In the genomic region with DNA sequence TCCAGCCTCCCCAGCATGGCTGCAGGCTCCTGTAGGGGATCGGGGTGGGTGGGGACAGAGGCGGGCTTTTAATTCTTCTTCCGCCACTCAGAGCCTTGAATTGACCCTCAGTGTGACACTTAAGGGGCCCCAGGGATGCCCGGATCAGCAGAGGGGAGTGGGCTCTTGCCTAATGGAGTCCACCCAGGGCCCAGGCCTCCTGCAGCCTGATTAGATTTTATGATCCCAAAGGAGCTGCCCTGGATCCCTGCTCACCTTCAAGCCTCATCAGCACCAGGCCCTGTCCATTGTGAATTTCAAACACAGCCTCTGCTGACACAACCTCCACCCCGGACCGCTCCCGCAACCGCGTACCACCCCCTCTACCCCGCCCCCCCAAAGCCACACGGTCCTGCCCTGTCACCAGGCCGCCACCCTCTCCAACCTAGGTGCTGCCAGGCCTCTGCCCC, we compare ENCODE assay signal across 31 cellular contexts.
DNase-seq lines count a peak whose midpoint lies in the region; ATAC-seq and TF ChIP-seq lines count a peak whose summit lies in the region.
"Had no signal": no experiment of that assay in that cellular context is flagged by ENCODE, and none has a peak within 500 bp of the region (broad histone marks: within the 10 kb centered on the region; RNA-seq: fewer than 3 reads in every experiment).

No MANE protein-coding gene starts in this region.

- peak; percentile 43 for ATAC-seq in stimulated activated memory B cell treated with anti-CD40 and anti-IgM and Interleukin-4, amounts not matched to agents 10 μg/mL and 1 μg/mL and 100 μg/mL, for 72 hours
- ATAC-seq in GM19452 (IDR thresholded peaks at IDR 0.05; ENCODE audit: unreplicated experiment), result no peak
- ATAC-seq: activated CD4-positive, alpha-beta T cell treated with anti-CD3 and anti-CD28 coated beads for 36 hours; activated CD8-positive, alpha-beta T cell treated with anti-CD3 and anti-CD28 coated beads for 36 hours; activated T-helper 17 cell treated with anti-CD3 and anti-CD28 coated beads, Interleukin-2, amount 50 U/mL, for 72 hours; heart left ventricle; naive thymus-derived CD8-positive, alpha-beta T cell; psoas muscle; Right ventricle myocardium inferior had no signal

- H2BK120ac ChIP-seq in trophoblast cell (ENCODE audit: insufficient read depth, low read length, poor library complexity), result no peak overlapping the region

- H3K23ac ChIP-seq in trophoblast cell (ENCODE audit: low read length), result no peak overlapping the region

- H3K4me1 ChIP-seq in trophoblast cell (ENCODE audit: control insufficient read depth in 1 of 2, insufficient read depth in 2 of 2, low read length in 2 of 2), result no peaks in the 10 kb centered on the region
- H3K4me1 ChIP-seq: heart left ventricle, lower lobe of right lung, psoas muscle, sigmoid colon, upper lobe of left lung had no signal

- H3K79me2 ChIP-seq in trophoblast cell (ENCODE audit: control insufficient read depth, insufficient read depth, low read length, poor library complexity), result no peaks in the 10 kb centered on the region

- no peaks in the 10 kb centered on the region for H3K9me3 ChIP-seq in trophoblast cell (ENCODE audit: insufficient read depth, low read depth, low read length)
- H3K9me3 ChIP-seq: heart left ventricle, lower lobe of right lung, psoas muscle, sigmoid colon, upper lobe of left lung had no signal

- H2AK5ac ChIP-seq in trophoblast cell (ENCODE audit: low read length), result no peak overlapping the region

- no peaks in the 10 kb centered on the region for H3K27me3 Mint-ChIP-seq in activated T-cell treated with anti-CD3 and anti-CD28 coated beads, Interleukin-2, amount 50 U/mL, for 24 hours
- H3K27me3 Mint-ChIP-seq in glutamatergic neuron (ENCODE audit: unreplicated experiment), result peaks cover 4% of the 10 kb centered on the region
- H3K27me3 Mint-ChIP-seq in stimulated activated memory B cell treated with anti-CD40 and anti-IgM and Interleukin-4, amounts not matched to agents 10 μg/mL and 1 μg/mL and 100 μg/mL, for 72 hours, result no peaks in the 10 kb centered on the region
- H3K27me3 Mint-ChIP-seq: activated CD4-positive, alpha-beta T cell treated with anti-CD3 and anti-CD28 coated beads for 36 hours; activated CD8-positive, alpha-beta T cell treated with anti-CD3 and anti-CD28 coated beads for 36 hours; activated naive CD4-positive, alpha-beta T cell treated with anti-CD3 and anti-CD28 coated beads, Interleukin-2, amount 50 U/mL, for 24 hours; activated T-helper 17 cell treated with anti-CD3 and anti-CD28 coated beads, Interleukin-2, amount 50 U/mL, for 72 hours; CD4-positive, alpha-beta T cell; naive thymus-derived CD8-positive, alpha-beta T cell had no signal

- H3K4me2 ChIP-seq in trophoblast cell (ENCODE audit: low read length), result no peak overlapping the region

- H3K27ac ChIP-seq in trophoblast cell (ENCODE audit: low read depth, low read length), result no peak overlapping the region
- H3K27ac ChIP-seq: heart left ventricle, lower lobe of right lung, psoas muscle, sigmoid colon, upper lobe of left lung had no signal

- H3K14ac ChIP-seq in trophoblast cell (ENCODE audit: low read length), result no peak overlapping the region

- no peaks in the 10 kb centered on the region for H3K27me3 ChIP-seq in trophoblast cell (ENCODE audit: insufficient read depth, low read length)
- H3K27me3 ChIP-seq: heart left ventricle, sigmoid colon, upper lobe of left lung had no signal

- TF ChIP-seq EP300 in Ishikawa (IDR thresholded peaks at IDR 0.05; ENCODE audit: borderline replicate concordance), result no peak

- no peaks in the 10 kb centered on the region for H3K36me3 ChIP-seq in trophoblast cell (ENCODE audit: control insufficient read depth in 1 of 2, insufficient read depth in 2 of 2, low read length in 2 of 2)
- H3K36me3 ChIP-seq: heart left ventricle, lower lobe of right lung, sigmoid colon, upper lobe of left lung had no signal

- H4K12ac ChIP-seq in trophoblast cell (ENCODE audit: low read depth, low read length), result no peak overlapping the region

- H3K18ac ChIP-seq in trophoblast cell (ENCODE audit: low read length), result no peak overlapping the region

- no peaks in the 10 kb centered on the region for H3K36me3 Mint-ChIP-seq in activated T-cell treated with anti-CD3 and anti-CD28 coated beads, Interleukin-2, amount 50 U/mL, for 24 hours (ENCODE audit: low read depth)
- H3K36me3 Mint-ChIP-seq in glutamatergic neuron (ENCODE audit: unreplicated experiment), result no peaks in the 10 kb centered on the region
- no peaks in the 10 kb centered on the region for H3K36me3 Mint-ChIP-seq in stimulated activated memory B cell treated with anti-CD40 and anti-IgM and Interleukin-4, amounts not matched to agents 10 μg/mL and 1 μg/mL and 100 μg/mL, for 72 hours
- H3K36me3 Mint-ChIP-seq: activated naive CD4-positive, alpha-beta T cell treated with anti-CD3 and anti-CD28 coated beads, Interleukin-2, amount 50 U/mL, for 24 hours; naive thymus-derived CD8-positive, alpha-beta T cell had no signal

- no peak overlapping the region for H3K27ac Mint-ChIP-seq in activated T-cell treated with anti-CD3 and anti-CD28 coated beads, Interleukin-2, amount 50 U/mL, for 24 hours
- H3K27ac Mint-ChIP-seq in glutamatergic neuron (ENCODE audit: unreplicated experiment), result peak overlapping the region; percentile 48
- H3K27ac Mint-ChIP-seq in stimulated activated memory B cell treated with anti-CD40 and anti-IgM and Interleukin-4, amounts not matched to agents 10 μg/mL and 1 μg/mL and 100 μg/mL, for 72 hours, result no peak overlapping the region
- H3K27ac Mint-ChIP-seq: activated CD4-positive, alpha-beta T cell treated with anti-CD3 and anti-CD28 coated beads for 36 hours; activated CD8-positive, alpha-beta T cell treated with anti-CD3 and anti-CD28 coated beads for 36 hours; activated naive CD4-positive, alpha-beta T cell treated with anti-CD3 and anti-CD28 coated beads, Interleukin-2, amount 50 U/mL, for 24 hours; CD4-positive, alpha-beta T cell had no signal

- H4K8ac ChIP-seq in trophoblast cell (ENCODE audit: low read depth, low read length), result no peak overlapping the region

- H3K4ac ChIP-seq in trophoblast cell (ENCODE audit: low read depth, low read length), result no peak overlapping the region

- no peaks in the 10 kb centered on the region for H3K79me1 ChIP-seq in trophoblast cell (ENCODE audit: low read length)

- no peak overlapping the region for H2BK12ac ChIP-seq in trophoblast cell (ENCODE audit: low read length)

- no peak overlapping the region for H3K4me3 ChIP-seq in trophoblast cell (ENCODE audit: low read depth, low read length)
- H3K4me3 ChIP-seq: heart left ventricle, lower lobe of right lung, psoas muscle, sigmoid colon, upper lobe of left lung had no signal

- no peak overlapping the region for H2BK5ac ChIP-seq in trophoblast cell (ENCODE audit: low read depth, low read length, poor library complexity)

- H3K4me3 Mint-ChIP-seq in activated T-cell treated with anti-CD3 and anti-CD28 coated beads, Interleukin-2, amount 50 U/mL, for 24 hours, result no peak overlapping the region
- H3K4me3 Mint-ChIP-seq in glutamatergic neuron (ENCODE audit: unreplicated experiment), result no peak overlapping the region
- no peak overlapping the region for H3K4me3 Mint-ChIP-seq in stimulated activated memory B cell treated with anti-CD40 and anti-IgM and Interleukin-4, amounts not matched to agents 10 μg/mL and 1 μg/mL and 100 μg/mL, for 72 hours
- H3K4me3 Mint-ChIP-seq: activated CD4-positive, alpha-beta T cell treated with anti-CD3 and anti-CD28 coated beads for 36 hours; activated CD8-positive, alpha-beta T cell treated with anti-CD3 and anti-CD28 coated beads for 36 hours; activated naive CD4-positive, alpha-beta T cell treated with anti-CD3 and anti-CD28 coated beads, Interleukin-2, amount 50 U/mL, for 24 hours; activated T-helper 17 cell treated with anti-CD3 and anti-CD28 coated beads, Interleukin-2, amount 50 U/mL, for 72 hours; CD4-positive, alpha-beta T cell; naive thymus-derived CD8-positive, alpha-beta T cell had no signal

- DNase-seq in activated T-cell treated with anti-CD3 and anti-CD28 coated beads, Interleukin-2, amount 50 U/mL, for 24 hours, result peak; percentile 21
- no peak for DNase-seq in activated T-cell treated with anti-CD3 and anti-CD28 coated beads, Interleukin-2, amount 50 U/mL, for 48 hours
- DNase-seq in glutamatergic neuron (peak; percentile 65), trophoblast cell (no peak)
- no peak for DNase-seq in activated CD4-positive, alpha-beta T cell treated with anti-CD3 and anti-CD28 coated beads for 1 hour
- DNase-seq: activated CD4-positive, alpha-beta T cell treated with anti-CD3 and anti-CD28 coated beads for 36 hours; activated CD8-positive, alpha-beta memory T cell treated with anti-CD3 and anti-CD28 coated beads, Interleukin-2, amount 50 U/mL, for 48 hours; activated CD8-positive, alpha-beta T cell treated with anti-CD3 and anti-CD28 coated beads for 36 hours; EL; HCEC 1CT; Karpas-422; kidney glomerular epithelial cell; lower lobe of right lung; midbrain; naive thymus-derived CD8-positive, alpha-beta T cell; NCI-H1417; NCI-H2029 treated with DMSO at 0.1 percent for 48 hours; NCI-H226; NCI-H748 treated with DMSO at 0.1 percent for 48 hours; stimulated activated CD4-positive, alpha-beta T cell treated with anti-CD3 and anti-CD28 coated beads, Interleukin-4, amount 100 ng/mL, for 4 hours; upper lobe of left lung had no signal

- no peaks in the 10 kb centered on the region for H3K9me3 Mint-ChIP-seq in activated T-cell treated with anti-CD3 and anti-CD28 coated beads, Interleukin-2, amount 50 U/mL, for 24 hours
- H3K9me3 Mint-ChIP-seq in glutamatergic neuron (ENCODE audit: unreplicated experiment), result peaks cover 6% of the 10 kb centered on the region
- no peaks in the 10 kb centered on the region for H3K9me3 Mint-ChIP-seq in stimulated activated memory B cell treated with anti-CD40 and anti-IgM and Interleukin-4, amounts not matched to agents 10 μg/mL and 1 μg/mL and 100 μg/mL, for 72 hours
- H3K9me3 Mint-ChIP-seq: activated CD8-positive, alpha-beta T cell treated with anti-CD3 and anti-CD28 coated beads for 36 hours; activated naive CD4-positive, alpha-beta T cell treated with anti-CD3 and anti-CD28 coated beads, Interleukin-2, amount 50 U/mL, for 24 hours; activated T-helper 17 cell treated with anti-CD3 and anti-CD28 coated beads, Interleukin-2, amount 50 U/mL, for 72 hours; CD4-positive, alpha-beta T cell; naive thymus-derived CD8-positive, alpha-beta T cell had no signal

- H3K9ac ChIP-seq in trophoblast cell (ENCODE audit: low read length), result no peak overlapping the region

- no peak overlapping the region for H2AFZ ChIP-seq in trophoblast cell (ENCODE audit: insufficient read depth, low read length, poor library complexity)

- no peak for TF ChIP-seq CTCF in glutamatergic neuron (IDR thresholded peaks at IDR 0.05; ENCODE audit: partially characterized antibody, unreplicated experiment)

- no peak for TF ChIP-seq RAD21 in Ishikawa (IDR thresholded peaks at IDR 0.05; ENCODE audit: low read depth)

- H4K91ac ChIP-seq in trophoblast cell (ENCODE audit: low read depth, low read length), result no peak overlapping the region

- no peaks in the 10 kb centered on the region for H3K4me1 Mint-ChIP-seq in activated T-cell treated with anti-CD3 and anti-CD28 coated beads, Interleukin-2, amount 50 U/mL, for 24 hours (ENCODE audit: low read depth)
- H3K4me1 Mint-ChIP-seq in glutamatergic neuron (ENCODE audit: low read depth, unreplicated experiment), result peaks cover 27% of the 10 kb centered on the region
- H3K4me1 Mint-ChIP-seq in stimulated activated memory B cell treated with anti-CD40 and anti-IgM and Interleukin-4, amounts not matched to agents 10 μg/mL and 1 μg/mL and 100 μg/mL, for 72 hours, result no peaks in the 10 kb centered on the region
- H3K4me1 Mint-ChIP-seq: activated CD4-positive, alpha-beta T cell treated with anti-CD3 and anti-CD28 coated beads for 36 hours; activated naive CD4-positive, alpha-beta T cell treated with anti-CD3 and anti-CD28 coated beads, Interleukin-2, amount 50 U/mL, for 24 hours; activated T-helper 17 cell treated with anti-CD3 and anti-CD28 coated beads, Interleukin-2, amount 50 U/mL, for 72 hours had no signal

- WGBS in trophoblast cell (ENCODE audit: extremely low coverage, insufficient coverage, insufficient read length), result no CpG with 5 or more reads among the region's 12 CpGs

Comparison
In these comparisons a context has a peak if more than half of its experiments do, and no peak if none do; other contexts are left out.
1. DNase-seq: peak in activated T-cell treated with anti-CD3 and anti-CD28 coated beads, Interleukin-2, amount 50 U/mL, for 24 hours (single experiment) and glutamatergic neuron (single experiment); none in activated T-cell treated with anti-CD3 and anti-CD28 coated beads, Interleukin-2, amount 50 U/mL, for 48 hours (0 of 2), activated CD4-positive, alpha-beta T cell treated with anti-CD3 and anti-CD28 coated beads for 1 hour (single experiment) and trophoblast cell (0 of 2).